In the genomic region with DNA sequence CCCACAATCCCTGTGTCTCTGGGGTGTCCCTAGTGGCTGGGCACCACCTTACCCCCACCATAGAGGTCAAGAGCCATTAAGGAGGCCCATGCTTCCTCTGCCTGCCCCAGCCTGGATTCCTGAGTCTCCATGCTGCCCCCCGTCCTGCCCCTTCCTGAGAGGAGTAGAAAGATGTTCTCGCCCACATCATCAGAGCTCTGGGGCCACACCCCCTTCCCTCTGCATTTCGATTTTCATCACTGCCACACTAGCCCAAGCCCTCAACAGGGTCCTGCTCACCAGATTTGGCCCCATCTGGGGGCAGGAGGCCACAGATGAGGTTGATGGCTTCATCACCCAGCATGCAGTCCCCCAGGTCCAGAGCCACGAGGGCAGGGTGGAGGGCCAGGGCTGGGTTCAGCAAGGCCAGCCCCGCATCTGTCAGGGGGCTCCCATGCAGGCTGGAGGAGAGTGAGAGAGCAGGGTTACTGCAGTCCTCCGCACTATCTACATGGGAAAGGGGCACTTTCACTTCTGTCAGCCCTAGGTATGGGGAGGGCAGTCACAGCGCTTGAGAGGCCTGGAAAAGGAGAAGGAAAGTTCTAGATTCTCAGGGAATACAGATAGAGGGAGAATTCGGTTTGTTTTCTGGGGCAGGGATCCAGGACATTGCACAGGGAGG, we compare ENCODE assay signal across 10 cellular contexts. TPM values are rescaled to one million over a fixed set of nuclear protein-coding genes. Genes with fewer than 3 reads are reported as not detected.
DNase-seq lines count a peak whose midpoint lies in the region; ATAC-seq and TF ChIP-seq lines count a peak whose summit lies in the region.
"Had no signal": no experiment of that assay in that cellular context is flagged by ENCODE, and none has a peak within 500 bp of the region (broad histone marks: within the 10 kb centered on the region; RNA-seq: fewer than 3 reads in every experiment).

No MANE protein-coding gene starts in this region.

- peaks cover 29% of the 10 kb centered on the region for H3K4me1 Mint-ChIP-seq in activated naive CD4-positive, alpha-beta T cell treated with anti-CD3 and anti-CD28 coated beads, Interleukin-2, amount 50 U/mL, for 24 hours
- peaks cover 10% of the 10 kb centered on the region for H3K4me1 Mint-ChIP-seq in activated CD8-positive, alpha-beta T cell treated with anti-CD3 and anti-CD28 coated beads for 36 hours (ENCODE audit: low read depth)

- POLR2A ChIA-PET in activated CD8-positive, alpha-beta T cell treated with anti-CD3 and anti-CD28 coated beads for 36 hours (lab: Charles Lee): interaction anchor here (1.2 to 6.1 kb wide), 4 partner anchors 10 to 280 kb away, joined by 3 to 77 read pairs (median 4); a partner anchor contains a TSS

- no peak overlapping the region for H3K27ac ChIP-seq in iPS-20b (ENCODE audit: low read length)
- no peak overlapping the region for H3K27ac ChIP-seq in thoracic aorta
- H3K27ac ChIP-seq: hepatocyte had no signal

- H3K27me3 Mint-ChIP-seq in activated naive CD4-positive, alpha-beta T cell treated with anti-CD3 and anti-CD28 coated beads, Interleukin-2, amount 50 U/mL, for 24 hours: peaks cover 11% of the 10 kb centered on the region
- H3K27me3 Mint-ChIP-seq in activated CD8-positive, alpha-beta T cell treated with anti-CD3 and anti-CD28 coated beads for 36 hours: peaks cover 18% of the 10 kb centered on the region

- no peaks in the 10 kb centered on the region for H3K9me3 Mint-ChIP-seq in activated naive CD4-positive, alpha-beta T cell treated with anti-CD3 and anti-CD28 coated beads, Interleukin-2, amount 50 U/mL, for 24 hours
- no peaks in the 10 kb centered on the region for H3K9me3 Mint-ChIP-seq in activated CD8-positive, alpha-beta T cell treated with anti-CD3 and anti-CD28 coated beads for 36 hours

- H3K4me1 ChIP-seq in iPS-20b (ENCODE audit: insufficient read depth, low read length) (no peaks in the 10 kb centered on the region), thoracic aorta (ENCODE audit: control insufficient read depth in 1 of 2, low read depth in 2 of 2) (peaks cover 11 to 23% of the 10 kb centered on the region in 2 donors)

- peak overlapping the region; percentile 80 for H3K4me3 Mint-ChIP-seq in activated naive CD4-positive, alpha-beta T cell treated with anti-CD3 and anti-CD28 coated beads, Interleukin-2, amount 50 U/mL, for 24 hours
- peak overlapping the region; percentile 66 for H3K4me3 Mint-ChIP-seq in activated CD8-positive, alpha-beta T cell treated with anti-CD3 and anti-CD28 coated beads for 36 hours

- ATAC-seq in activated CD8-positive, alpha-beta T cell treated with anti-CD3 and anti-CD28 coated beads for 36 hours: no peak
- ATAC-seq in thoracic aorta (ENCODE audit: insufficient number of reproducible peaks, low FRiP score, low read depth) (no peak), HG02571 (IDR thresholded peaks at IDR 0.05; ENCODE audit: unreplicated experiment) (no peak), HG03354 (IDR thresholded peaks at IDR 0.05; ENCODE audit: poor library complexity, severe bottlenecking, unreplicated experiment) (no peak)

- H3K36me3 ChIP-seq in iPS-20b (ENCODE audit: insufficient read depth, low read depth, low read length) (peaks cover 39% of the 10 kb centered on the region), thoracic aorta (peaks cover 25% of the 10 kb centered on the region)

- H3K4me3 ChIP-seq in iPS-20b (ENCODE audit: low read length): peak overlapping the region; percentile 67; the same call in 1 of the 2 replicates
- peak overlapping the region; percentile 78 for H3K4me3 ChIP-seq in thoracic aorta

- H3K9ac ChIP-seq in iPS-20b (ENCODE audit: low read depth, low read length): no peak overlapping the region

- CTCF ChIA-PET in activated CD8-positive, alpha-beta T cell treated with anti-CD3 and anti-CD28 coated beads for 36 hours (lab: Charles Lee): interaction anchor here (0.7 to 4.9 kb wide), 12 partner anchors 8 to 341 kb away, joined by 3 to 78 read pairs (median 10); a partner anchor contains a TSS

- H3K36me3 Mint-ChIP-seq in activated naive CD4-positive, alpha-beta T cell treated with anti-CD3 and anti-CD28 coated beads, Interleukin-2, amount 50 U/mL, for 24 hours: peaks cover 9% of the 10 kb centered on the region
- H3K36me3 Mint-ChIP-seq in activated CD8-positive, alpha-beta T cell treated with anti-CD3 and anti-CD28 coated beads for 36 hours (ENCODE audit: low read depth): peaks cover 19% of the 10 kb centered on the region

- H3K9me3 ChIP-seq in iPS-20b (ENCODE audit: insufficient read depth, low read depth, low read length) (no peaks in the 10 kb centered on the region), thoracic aorta (no peaks in the 10 kb centered on the region)
- H3K9me3 ChIP-seq: adrenal gland had no signal

- H3K27me3 ChIP-seq in iPS-20b (ENCODE audit: insufficient read depth, low read length) (peaks cover 29% of the 10 kb centered on the region), thoracic aorta (replicated peaks; ENCODE audit: insufficient read depth) (no peaks in the 10 kb centered on the region)
- H3K27me3 ChIP-seq: adrenal gland had no signal

- intact Hi-C loops in activated CD8-positive, alpha-beta T cell treated with anti-CD3 and anti-CD28 coated beads for 36 hours (cut with micrococcal nuclease): loop anchor here (5.0 kb wide), 2 partner anchors 51 to 241 kb away; a partner anchor contains a TSS

- DNase-seq in activated naive CD4-positive, alpha-beta T cell treated with anti-CD3 and anti-CD28 coated beads, Interleukin-2, amount 50 U/mL, for 16 hours: no peak
- DNase-seq in activated CD8-positive, alpha-beta T cell treated with anti-CD3 and anti-CD28 coated beads for 36 hours: no peak
- DNase-seq in thoracic aorta (ENCODE audit: low spot score): no peak
- DNase-seq in GM10266 (ENCODE audit: extremely low spot score): no peak

- TF ChIP-seq CTCF in activated CD8-positive, alpha-beta T cell treated with anti-CD3 and anti-CD28 coated beads for 36 hours (IDR thresholded peaks at IDR 0.05): no peak
- TF ChIP-seq CTCF in thoracic aorta (IDR thresholded peaks at IDR 0.05): no peak
- no peak for TF ChIP-seq CTCF in GM10266 (IDR thresholded peaks at IDR 0.05; ENCODE audit: control insufficient read depth, insufficient read depth, low read depth, missing control alignments)

- H3K27ac Mint-ChIP-seq in activated naive CD4-positive, alpha-beta T cell treated with anti-CD3 and anti-CD28 coated beads, Interleukin-2, amount 50 U/mL, for 24 hours: peak overlapping the region; percentile 25
- H3K27ac Mint-ChIP-seq in activated CD8-positive, alpha-beta T cell treated with anti-CD3 and anti-CD28 coated beads for 36 hours: no peak overlapping the region

RNA-seq across cellular contexts. Expression of a gene that starts 1.5 kb away (rescaled TPM):
- total RNA-seq in activated CD8-positive, alpha-beta T cell treated with anti-CD3 and anti-CD28 coated beads for 36 hours: under 1 TPM; 0.11 to 0.18 TPM
- total RNA-seq in thoracic aorta: under 1 TPM; 0.54 to 0.63 TPM
- total RNA-seq: hepatocyte had no signal

RNA-seq across cellular contexts. Expression of a gene that starts 8.1 kb away (rescaled TPM):
- total RNA-seq in activated CD8-positive, alpha-beta T cell treated with anti-CD3 and anti-CD28 coated beads for 36 hours: 10 to 100 TPM; 32.6 to 33.9 TPM
- 100 to 1,000 TPM in 1 of 2 donors, 10 to 100 TPM in 1; 92.2 to 160 TPM for total RNA-seq in thoracic aorta

RNA-seq across cellular contexts. Expression of a gene that starts 8.3 kb away (rescaled TPM):
- total RNA-seq in activated CD8-positive, alpha-beta T cell treated with anti-CD3 and anti-CD28 coated beads for 36 hours: 10 to 100 TPM; 43.1 to 50.5 TPM
- 10 to 100 TPM in 1 of 2 donors, 1 to 10 TPM in 1; 9.9 to 29.2 TPM for total RNA-seq in thoracic aorta

RNA-seq across cellular contexts. Expression of a gene that starts 31.2 kb away (rescaled TPM):
- 10 to 100 TPM; 30.2 to 32.9 TPM for total RNA-seq in activated CD8-positive, alpha-beta T cell treated with anti-CD3 and anti-CD28 coated beads for 36 hours
- total RNA-seq in thoracic aorta: 10 to 100 TPM; 19.5 to 21.0 TPM

RNA-seq across cellular contexts. Expression of a gene that starts 53.3 kb away (rescaled TPM):
- total RNA-seq in activated CD8-positive, alpha-beta T cell treated with anti-CD3 and anti-CD28 coated beads for 36 hours: 1 to 10 TPM; 1.0 to 1.1 TPM
- total RNA-seq in thoracic aorta: not detected
